ENCODE assay signal across 18 cellular contexts in the genomic region with DNA sequence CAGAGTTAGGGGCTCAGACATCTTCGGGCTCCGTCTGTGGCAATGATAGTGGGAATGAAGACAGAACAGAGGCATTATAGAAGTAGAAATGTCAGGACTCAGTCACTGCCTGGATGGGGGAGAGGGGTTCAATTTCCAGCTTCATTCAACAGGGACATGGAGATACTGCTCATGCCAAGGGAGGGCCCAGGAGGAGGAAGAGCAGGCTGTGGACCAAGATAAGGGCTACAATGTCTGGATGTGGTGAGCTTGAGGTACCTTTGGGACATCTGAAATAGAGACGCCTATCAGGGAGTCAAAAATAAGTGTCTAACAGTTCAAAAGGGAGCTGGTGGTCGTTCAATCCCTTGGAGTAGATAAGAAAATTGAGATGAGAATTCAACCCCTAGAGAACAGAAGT. TPM values are rescaled to one million over a fixed set of nuclear protein-coding genes. Genes with fewer than 3 reads are reported as not detected.
DNase-seq lines count a peak whose midpoint lies in the region; ATAC-seq, FAIRE-seq and TF ChIP-seq lines count a peak whose summit lies in the region.
"Had no signal": no experiment of that assay in that cellular context is flagged by ENCODE, and none has a peak within 500 bp of the region (broad histone marks: within the 10 kb centered on the region; RNA-seq: fewer than 3 reads in every experiment).

No MANE protein-coding gene starts in this region.

- in situ Hi-C loops in K562 (cut with MboI) = loop anchor here (5.0 kb wide), 1 partner anchor 62 kb away; no protein-coding TSS in a partner anchor

- no peaks in the 10 kb centered on the region for H3K9me1 ChIP-seq in K562 (ENCODE audit: control insufficient read depth, insufficient read depth, low read length)

- TF ChIP-seq CTCF in K562 (IDR thresholded peaks at IDR 0.05 in 2 of 3, conservative IDR thresholded peaks at IDR 0.05 in 1 of 3; ENCODE audit: insufficient read depth in 2 of 3, low read depth in 1 of 3, low read length in 3 of 3) (no peak), stomach (IDR thresholded peaks at IDR 0.05) (no peak)

- H3K27me3 Mint-ChIP-seq in activated CD8-positive, alpha-beta memory T cell treated with anti-CD3 and anti-CD28 coated beads, Interleukin-2, amount 10 ng/mL, durations not matched to agents 7 days and 5 days = no peaks in the 10 kb centered on the region

- peaks cover 31% of the 10 kb centered on the region for H3K36me3 Mint-ChIP-seq in activated CD8-positive, alpha-beta memory T cell treated with anti-CD3 and anti-CD28 coated beads, Interleukin-2, amount 10 ng/mL, durations not matched to agents 7 days and 5 days

- H3K4me1 ChIP-seq in BLaER1 = peaks cover 56% of the 10 kb centered on the region
- peaks cover 15 to 21% of the 10 kb centered on the region in 2 experiments; a peak in 4 of 5 replicates for H3K4me1 ChIP-seq in K562 (replicated peaks in 1 of 2; ENCODE audit: control insufficient read depth in 2 of 2, insufficient read depth in 2 of 2, low read length in 2 of 2)
- peaks cover 0 to under 1% (median 0%) of the 10 kb centered on the region in 4 donors for H3K4me1 ChIP-seq in stomach

- ATAC-seq in activated CD8-positive, alpha-beta memory T cell treated with anti-CD3 and anti-CD28 coated beads, Interleukin-2, amount 10 ng/mL, durations not matched to agents 7 days and 5 days = no peak
- 0 out of 3 replicates have a peak, but pooled peaks have one; percentile 13 for ATAC-seq in K562
- no peak for ATAC-seq in GM21737 (IDR thresholded peaks at IDR 0.05; ENCODE audit: unreplicated experiment)

- H3K27ac Mint-ChIP-seq in activated CD8-positive, alpha-beta memory T cell treated with anti-CD3 and anti-CD28 coated beads, Interleukin-2, amount 10 ng/mL, durations not matched to agents 7 days and 5 days = peak overlapping the region; percentile 1
- H3K27ac Mint-ChIP-seq: H9 had no signal

- H3K27me3 ChIP-seq in BLaER1 (peaks cover 58% of the 10 kb centered on the region), K562 (ENCODE audit: control insufficient read depth in 2 of 2, insufficient read depth in 2 of 2, low read length in 2 of 2) (no peaks in the 10 kb centered on the region), stomach (no peaks in the 10 kb centered on the region)

- H2AFZ ChIP-seq in K562 (ENCODE audit: low read depth, low read length) = no peak overlapping the region

- H4K20me1 ChIP-seq in BLaER1 = peaks cover 7% of the 10 kb centered on the region
- 0 out of 2 replicates have a peak, but pooled peaks cover 8% of the 10 kb centered on the region for H4K20me1 ChIP-seq in K562 (replicated peaks; ENCODE audit: control insufficient read depth, insufficient read depth, low read length)

- no peak for TF ChIP-seq RAD21 in K562 (CRISPR knock-in tag; conservative IDR thresholded peaks at IDR 0.05 in 1 of 2, IDR thresholded peaks at IDR 0.05 in 1 of 2)

- H3K27ac ChIP-seq in BLaER1 (peak overlapping the region; percentile 19; the same call in 1 of the 2 replicates), K562 (ENCODE audit: extremely low read depth, low read depth, low read length) (no peak overlapping the region), stomach (no peak overlapping the region)
- H3K27ac ChIP-seq: BLaER1 treated with 17β-estradiol and CSF1 and Interleukin-3, amounts not matched to agents 10 nM and 100 nM had no signal

- H3K4me3 ChIP-seq in BLaER1 (no peak overlapping the region), K562 (no peak overlapping the region), stomach (no peak overlapping the region)
- H3K4me3 ChIP-seq: BLaER1 treated with 17β-estradiol and CSF1 and Interleukin-3, amounts not matched to agents 10 nM and 100 nM had no signal

- 0 out of 2 replicates have a peak overlapping the region, but pooled peaks have one; percentile 15 for H3K9ac ChIP-seq in BLaER1
- no peak overlapping the region for H3K9ac ChIP-seq in K562 (ENCODE audit: insufficient read depth in 1 of 2, low read depth in 2 of 2, low read length in 2 of 2)
- H3K9ac ChIP-seq: BLaER1 treated with 17β-estradiol and CSF1 and Interleukin-3, amounts not matched to agents 10 nM and 100 nM had no signal

- no peaks in the 10 kb centered on the region for H3K9me3 Mint-ChIP-seq in activated CD8-positive, alpha-beta memory T cell treated with anti-CD3 and anti-CD28 coated beads, Interleukin-2, amount 10 ng/mL, durations not matched to agents 7 days and 5 days (ENCODE audit: low read depth)

- CTCF ChIA-PET in activated CD8-positive, alpha-beta memory T cell treated with anti-CD3 and anti-CD28 coated beads, Interleukin-2, amount 10 ng/mL, durations not matched to agents 7 days and 5 days (lab: Charles Lee) = interaction anchor here (0.6 kb wide), 1 partner anchor 15 kb away, joined by 3 read pairs; no protein-coding TSS in a partner anchor
- CTCF ChIA-PET in K562 (lab: Yijun Ruan, JAX; ENCODE audit: low intra/inter-chr PET ratio) = no interaction called here

- POLR2A ChIA-PET in K562 (lab: Yijun Ruan, JAX) = interaction anchor here (0.7 to 1.0 kb wide), 2 partner anchors 14 to 166 kb away, joined by 3 read pairs; no protein-coding TSS in a partner anchor

- no peak for TF ChIP-seq EP300 in K562 (IDR thresholded peaks at IDR 0.05; ENCODE audit: low read length)
- TF ChIP-seq EP300 in stomach (IDR thresholded peaks at IDR 0.05) = no peak

- TF ChIP-seq POLR2A in GM12892 (IDR thresholded peaks at IDR 0.05; ENCODE audit: low read depth, low read length) = no peak
- no peak for TF ChIP-seq POLR2A in K562 (conservative IDR thresholded peaks at IDR 0.05)
- no peak for TF ChIP-seq POLR2A in stomach (IDR thresholded peaks at IDR 0.05)

- H3K4me2 ChIP-seq in BLaER1 (peak overlapping the region; percentile 31; the same call in 1 of the 2 replicates), K562 (ENCODE audit: insufficient read depth, low read length) (0 out of 2 replicates have a peak overlapping the region, but pooled peaks have one; percentile 5)

- H3K36me3 ChIP-seq in BLaER1 = peaks cover 23% of the 10 kb centered on the region
- H3K36me3 ChIP-seq in K562 (ENCODE audit: control insufficient read depth, insufficient read depth, low read length) = peaks cover 66% of the 10 kb centered on the region; the same call in 2 of the 3 replicates
- peaks cover 0 to 61% (median 36%) of the 10 kb centered on the region in 4 donors for H3K36me3 ChIP-seq in stomach

- intact Hi-C loops in K562 (cut with micrococcal nuclease) (no loop called here), stomach (cut with DNase I; ENCODE audit: low total_unique reads) (no loop called here)

- H3K9me3 ChIP-seq in BLaER1 (peaks cover 8% of the 10 kb centered on the region; the same call in 1 of the 2 replicates), K562 (replicated peaks; ENCODE audit: control insufficient read depth, insufficient read depth, low read depth, low read length) (no peaks in the 10 kb centered on the region), stomach (no peaks in the 10 kb centered on the region)
- H3K9me3 ChIP-seq: Caco-2 had no signal

- peaks cover 5% of the 10 kb centered on the region; the same call in 2 of the 3 replicates for H3K79me2 ChIP-seq in K562 (ENCODE audit: control insufficient read depth, insufficient read depth, low read length)

- no peak for DNase-seq in activated CD8-positive, alpha-beta memory T cell treated with anti-CD3 and anti-CD28 coated beads, Interleukin-2, amount 10 ng/mL, durations not matched to agents 7 days and 5 days
- no peak for DNase-seq in activated CD8-positive, alpha-beta memory T cell treated with anti-CD3 and anti-CD28 coated beads for 24 hours
- DNase-seq in GM12892 (ENCODE audit: insufficient read length) = no peak
- DNase-seq in K562 (ENCODE audit: extremely low read depth in 1 of 4, low spot score in 3 of 4) = peak in 2 of 4 experiments; percentile 37 to 57
- no peak for DNase-seq in stomach
- DNase-seq in NCI-H1105 treated with DMSO at 0.1 percent for 48 hours (lab: John Stamatoyannopoulos, UW) = no peak
- DNase-seq: 8988T, Caco-2, DMS153, DMS79, GDM1, H9, IMR-90 had no signal

- peak; percentile 40 for FAIRE-seq in GM12892 (lab: Jason Lieb, UNC)
- peak; percentile 71 for FAIRE-seq in K562 (lab: Jason Lieb, UNC)
- FAIRE-seq: H1, HTR-8/SVneo had no signal

- BruUV-seq in K562 (replicated peaks; lab: Mats Ljungman, UMichigan) = no TSS peak

- H3K4me1 Mint-ChIP-seq in activated CD8-positive, alpha-beta memory T cell treated with anti-CD3 and anti-CD28 coated beads, Interleukin-2, amount 10 ng/mL, durations not matched to agents 7 days and 5 days = peaks cover 14% of the 10 kb centered on the region
- H3K4me1 Mint-ChIP-seq: H9 had no signal

- 14% methylated on average over 2 of the region's 4 CpGs for WGBS in K562 (ENCODE audit: insufficient coverage, low coverage, missing lambda C conversion rate)
- 76 to 92% (median 81%) methylated on average over 4 of the region's 4 CpGs for WGBS in stomach, 5 donors

- H3K4me3 Mint-ChIP-seq in activated CD8-positive, alpha-beta memory T cell treated with anti-CD3 and anti-CD28 coated beads, Interleukin-2, amount 10 ng/mL, durations not matched to agents 7 days and 5 days = no peak overlapping the region
- H3K4me3 Mint-ChIP-seq: H9 had no signal

TF ChIP-seq in K562, 482 proteins besides CTCF, POLR2A, EP300 and RAD21 (continues in another document):
- TF ChIP-seq NCOR1 (IDR thresholded peaks at IDR 0.05) = peak; percentile 43; the same call in 1 of the 2 replicates
- no peak for TF ChIP-seq GTF2E2 (tag; IDR thresholded peaks at IDR 0.05)

RNA-seq across cellular contexts. Expression of a gene that starts 34.5 kb away (rescaled TPM):
- 10 to 100 TPM; 36.2 to 52.7 TPM for total RNA-seq in activated CD8-positive, alpha-beta memory T cell treated with anti-CD3 and anti-CD28 coated beads, Interleukin-2, amount 10 ng/mL, durations not matched to agents 7 days and 5 days
- polyA plus RNA-seq in GM12892 (2012; ENCODE audit: missing spikeins) = 12.9 TPM
- total RNA-seq in K562 (2011; cell fraction: chromatin; rRNA removed; ENCODE audit: low replicate concordance) = 17.7 and 35.6 TPM in 2 replicates
- total RNA-seq in K562 (2011; cell fraction: nucleolus; rRNA removed) = 19.2 and 22.7 TPM in 2 replicates
- 24.8 and 30.9 TPM in 2 replicates for total RNA-seq in K562 (2011; cell fraction: nucleoplasm; rRNA removed)
- total RNA-seq in K562 (2014; rRNA removed) (28.6 and 41.1 TPM in 2 replicates), K562 (2014; rRNA removed; fragmentation: Illumina TruSeq; extraction: Trizol) (17.6 and 18.3 TPM in 2 replicates), K562 (2015; rRNA removed; fragmentation: Illumina TruSeq; extraction: Trizol) (24.8 and 26.3 TPM in 2 replicates), K562 (2021) (43.9 and 47.7 TPM in 2 replicates), stomach (10 to 100 TPM in 3 of 5 donors, 1 to 10 TPM in 2; 7.1 to 34.5 (median 19.6) TPM)
- polyA plus RNA-seq in K562 (2011; rRNA removed) (29.2 and 33.4 TPM in 2 replicates), K562 (2014; fragmentation: Illumina TruSeq; extraction: Trizol) (50.7 and 55.8 TPM in 2 replicates), K562 (2014; fragmentation: Nextera tagmentation; extraction: Ambion mirVana) (1 to 10 TPM; 5.9 to 7.3 TPM), K562 (2014; rRNA removed) (25.2 and 28.4 TPM in 2 replicates), stomach (10 to 100 TPM in 1 of 3 donors, 1 to 10 TPM in 2; 3.9 to 17.9 (median 7.0) TPM)
- polyA plus RNA-seq in K562 (2011; cell fraction: cytosol; rRNA removed) = 39.7 and 49.3 TPM in 2 replicates
- polyA plus RNA-seq in K562 (2011; cell fraction: nucleus; rRNA removed) = 24.3 and 33.0 TPM in 2 replicates
- polyA plus RNA-seq in K562 (2012) = 38.6 and 52.6 TPM in 2 replicates
- polyA minus RNA-seq in K562 (2011; rRNA and poly(A)+ RNA removed) = 35.0 and 38.5 TPM in 2 replicates
- polyA minus RNA-seq in K562 (2011; cell fraction: cytosol; rRNA and poly(A)+ RNA removed) = 38.8 and 40.9 TPM in 2 replicates
- polyA minus RNA-seq in K562 (2011; cell fraction: nucleus; rRNA and poly(A)+ RNA removed) = 8.9 and 10.8 TPM in 2 replicates
